9 cellular contexts compared by ENCODE assay signal in genomic region chr2:86068098-86069047, GRCh38. TPM values are rescaled to one million over a fixed set of nuclear protein-coding genes. Genes with fewer than 3 reads are reported as not detected.
DNase-seq lines count a peak whose midpoint lies in the region; ATAC-seq and TF ChIP-seq lines count a peak whose summit lies in the region.
"Had no signal": no experiment of that assay in that cellular context is flagged by ENCODE, and none has a peak within 500 bp of the region (broad histone marks: within the 10 kb centered on the region; RNA-seq: fewer than 3 reads in every experiment).

No MANE protein-coding gene starts in this region.

- H2AFZ ChIP-seq in Loucy (ENCODE audit: low read length), result no peak overlapping the region

- peaks cover 12% of the 10 kb centered on the region for H3F3A ChIP-seq in Loucy (ENCODE audit: low read depth)

- no peak for TF ChIP-seq CTCF in GM13976 (IDR thresholded peaks at IDR 0.05; ENCODE audit: borderline replicate concordance, control extremely low read depth, extremely low read depth, insufficient read depth, missing control alignments)
- no peak for TF ChIP-seq CTCF in Loucy (conservative IDR thresholded peaks at IDR 0.05; ENCODE audit: low read length)

- intact Hi-C loops in posterior vena cava (cut with DNase I), result no loop called here

- in situ Hi-C loops in GM13976 (cut with MboI; ENCODE audit: low sequenced_read_pairs, unreplicated experiment), result no loop called here

- no peaks in the 10 kb centered on the region for H3K27me3 ChIP-seq in Loucy (ENCODE audit: insufficient read depth, low read length, poor library complexity, severe bottlenecking)

- H3K4me3 ChIP-seq in Loucy (ENCODE audit: low read length, poor library complexity, severe bottlenecking), result peak overlapping the region; percentile 63

- H4K20me1 ChIP-seq in Loucy (ENCODE audit: insufficient read depth, low read length, poor library complexity, severe bottlenecking), result no peaks in the 10 kb centered on the region

- DNase-seq in GM13976 (ENCODE audit: low spot score), result peak; percentile 61
- DNase-seq in activated T-cell treated with anti-CD3 and anti-CD28 coated beads, Interleukin-2, amount 50 U/mL, for 1 hour, result peak; percentile 47
- peak; percentile 38 for DNase-seq in posterior vena cava (ENCODE audit: low spot score)
- DNase-seq in DMS79 treated with DMSO at 0.1 percent for 48 hours (lab: John Stamatoyannopoulos, UW), result no peak
- DNase-seq in HPDE6-E6E7 (ENCODE audit: extremely low spot score), result no peak
- DNase-seq in GM19240 (ENCODE audit: insufficient read length, low spot score), result no peak
- DNase-seq: NCI-H146 had no signal

- H3K79me2 ChIP-seq in Loucy (ENCODE audit: insufficient read depth, low read length), result no peaks in the 10 kb centered on the region

- ATAC-seq in GM19397 (IDR thresholded peaks at IDR 0.05; ENCODE audit: unreplicated experiment), result no peak

- peak overlapping the region; percentile 74 for H3K4me2 ChIP-seq in Loucy (ENCODE audit: low read depth, low read length, poor library complexity, severe bottlenecking)

- H3K4me1 ChIP-seq in Loucy (ENCODE audit: insufficient read depth, low read length, poor library complexity, severe bottlenecking), result peaks cover 45% of the 10 kb centered on the region

- no peaks in the 10 kb centered on the region for H3K9me2 ChIP-seq in Loucy (replicated peaks; ENCODE audit: low read depth, low read length)

- peak overlapping the region; percentile 62 for H3K9ac ChIP-seq in Loucy (ENCODE audit: low read depth, low read length, poor library complexity, severe bottlenecking)

- no peaks in the 10 kb centered on the region for H3K9me3 ChIP-seq in Loucy (ENCODE audit: insufficient read depth, low read depth, low read length)

- H3K36me3 ChIP-seq in Loucy (ENCODE audit: insufficient read depth, low read length), result peaks cover 50% of the 10 kb centered on the region

RNA-seq across cellular contexts. Expression of gene POLR1A, which starts 37.3 kb away (rescaled TPM):
- 10 to 100 TPM; 29.8 to 32.3 TPM for total RNA-seq in posterior vena cava

RNA-seq across cellular contexts. Expression of gene PTCD3, which starts 37.7 kb away (rescaled TPM):
- total RNA-seq in posterior vena cava, result 10 to 100 TPM; 50.7 to 58.5 TPM

Comparison
In these comparisons a context has a peak if more than half of its experiments do, and no peak if none do; other contexts are left out.
1. DNase-seq: peak in GM13976 (single experiment), activated T-cell treated with anti-CD3 and anti-CD28 coated beads, Interleukin-2, amount 50 U/mL, for 1 hour (single experiment) and posterior vena cava (single experiment); none in DMS79 treated with DMSO at 0.1 percent for 48 hours (single experiment), HPDE6-E6E7 (single experiment) and GM19240 (single experiment).